Comparison of ENCODE assay signal across 8 cellular contexts in genomic region chr6:96898241-96898851, GRCh38. TPM values are rescaled to one million over a fixed set of nuclear protein-coding genes. Genes with fewer than 3 reads are reported as not detected.
DNase-seq lines count a peak whose midpoint lies in the region; ATAC-seq and TF ChIP-seq lines count a peak whose summit lies in the region.

No MANE protein-coding gene starts in this region.

- H3K9me3 ChIP-seq in HEK293 (ENCODE audit: control insufficient read depth, insufficient read depth, low read depth, low read length) (no peaks in the 10 kb centered on the region), WERI-Rb-1 (ENCODE audit: severe bottlenecking) (no peaks in the 10 kb centered on the region), gastroesophageal sphincter (no peaks in the 10 kb centered on the region)

- H3K27me3 ChIP-seq in WERI-Rb-1 (ENCODE audit: insufficient read depth, low read depth, severe bottlenecking), result no peaks in the 10 kb centered on the region
- no peaks in the 10 kb centered on the region for H3K27me3 ChIP-seq in gastroesophageal sphincter

- H3K4me1 ChIP-seq in HEK293 (ENCODE audit: control insufficient read depth, insufficient read depth, low read length), result no peaks in the 10 kb centered on the region
- peaks cover 7 to 51% (median 13%) of the 10 kb centered on the region in 3 donors for H3K4me1 ChIP-seq in gastroesophageal sphincter

- TF ChIP-seq CTCF in HEK293 (tag by site-specific recombination; IDR thresholded peaks at IDR 0.05) (no peak), WERI-Rb-1 (IDR thresholded peaks at IDR 0.05; ENCODE audit: low read depth, low read length) (no peak), gastroesophageal sphincter (IDR thresholded peaks at IDR 0.05) (no peak)

- CTCF ChIA-PET in HEK293 (lab: Yijun Ruan, JAX), result interaction anchor here (0.5 to 5.3 kb wide), 55 partner anchors 9 to 1431 kb away, joined by 3 to 76 read pairs (median 4); partner anchors contain the start of genes GPR63 and KLHL32

- H3K4me3 ChIP-seq in HEK293 (ENCODE audit: low read depth, low read length) (peak overlapping the region; percentile 92), WERI-Rb-1 (ENCODE audit: low read depth, low read length) (peak overlapping the region; percentile 69), gastroesophageal sphincter (peak overlapping the region; percentile 88 to 97)

- no peak for TF ChIP-seq POLR2A in gastroesophageal sphincter (IDR thresholded peaks at IDR 0.05)

- intact Hi-C loops in sciatic nerve (cut with DNase I), result loop anchor here (2.0 kb wide), 1 partner anchor 156 kb away; no protein-coding TSS in a partner anchor

- 1 to 2% methylated on average over 10 of the region's 10 CpGs for WGBS in gastroesophageal sphincter (ENCODE audit: low coverage in 1 of 2), 2 donors

- peak; percentile 16 to 32 for DNase-seq in AML-193 (lab: John Stamatoyannopoulos, UW)
- no peak for DNase-seq in WERI-Rb-1
- DNase-seq in sciatic nerve (ENCODE audit: low spot score), result no peak
- DNase-seq in activated gamma-delta T cell treated with Interleukin-2 at 50 U/mL for 16 hours, result no peak

- POLR2A ChIA-PET in HEK293 (lab: Yijun Ruan, JAX), result interaction anchor here (0.7 to 1.1 kb wide), 2 partner anchors 23 to 26 kb away, joined by 3 to 4 read pairs; partner anchors contain the start of gene KLHL32

- ATAC-seq in gastroesophageal sphincter (no peak), sciatic nerve (peak; percentile 44), GM21526 (IDR thresholded peaks at IDR 0.05; ENCODE audit: low FRiP score, unreplicated experiment) (no peak), HG02571 (IDR thresholded peaks at IDR 0.05; ENCODE audit: unreplicated experiment) (no peak)

- no peak for TF ChIP-seq EP300 in gastroesophageal sphincter (IDR thresholded peaks at IDR 0.05)

- H3K36me3 ChIP-seq in HEK293 (ENCODE audit: control insufficient read depth in 2 of 2, insufficient read depth in 1 of 2, low read length in 2 of 2) (peaks cover 12 to 32% of the 10 kb centered on the region in 2 experiments; a peak in 2 of 3 replicates), WERI-Rb-1 (peaks cover 26% of the 10 kb centered on the region), gastroesophageal sphincter (peaks cover 0 to 29% of the 10 kb centered on the region in 2 donors)

- H3K27ac ChIP-seq in HEK293 (ENCODE audit: extremely low read depth, low read depth, low read length) (no peak overlapping the region; the same call in 1 of the 2 replicates), WERI-Rb-1 (peak overlapping the region; percentile 66), gastroesophageal sphincter (peak overlapping the region; percentile 79 to 94 (median 90))

TF ChIP-seq in HEK293, 187 proteins besides CTCF, POLR2A, EP300 and RAD21 (continues in another document):
- TF ChIP-seq TSHZ1 (tag by site-specific recombination; IDR thresholded peaks at IDR 0.05; ENCODE audit: borderline replicate concordance) (no peak), HIC1 (tag by site-specific recombination; IDR thresholded peaks at IDR 0.05) (no peak), PRDM6 (tag by site-specific recombination; IDR thresholded peaks at IDR 0.05) (peak; percentile 12; the same call in 1 of the 2 replicates), ZNF133 (tag by site-specific recombination; IDR thresholded peaks at IDR 0.05) (no peak), BCL11B (tag by site-specific recombination; IDR thresholded peaks at IDR 0.05; ENCODE audit: low read depth) (no peak), PRDM1 (tag by site-specific recombination; IDR thresholded peaks at IDR 0.05) (peak; percentile 97), ZBTB11 (tag by site-specific recombination; conservative IDR thresholded peaks at IDR 0.05; ENCODE audit: low read depth) (peak; percentile 70; the same call in 1 of the 2 replicates), KLF8 (tag by site-specific recombination; IDR thresholded peaks at IDR 0.05) (0 out of 2 replicates have a peak, but pooled peaks have one; percentile 3), ZNF335 (tag by site-specific recombination; conservative IDR thresholded peaks at IDR 0.05) (peak; percentile 63), ZNF366 (tag by site-specific recombination; conservative IDR thresholded peaks at IDR 0.05) (0 out of 2 replicates have a peak, but pooled peaks have one; percentile 16), KLF10 (tag by site-specific recombination; IDR thresholded peaks at IDR 0.05) (no peak)

RNA-seq across cellular contexts. Expression of gene NDUFAF4, which starts 0.7 kb away (rescaled TPM):
- 10 to 100 TPM; 14.5 to 39.4 (median 27.4) TPM for total RNA-seq in gastroesophageal sphincter
- 23.3 TPM for total RNA-seq in sciatic nerve

RNA-seq across cellular contexts. Expression of gene KLHL32, which starts 26.2 kb away (rescaled TPM):
- total RNA-seq in gastroesophageal sphincter (1 to 10 TPM in 1 of 4 donors, under 1 TPM in 1, not detected in 2; 0.15 to 1.1 TPM), sciatic nerve (4.2 TPM)

Comparison
In these comparisons a context has a peak if more than half of its experiments do, and no peak if none do; other contexts are left out.
1. DNase-seq: peak in AML-193 (2 of 2); none in WERI-Rb-1 (single experiment), sciatic nerve (single experiment) and activated gamma-delta T cell treated with Interleukin-2 at 50 U/mL for 16 hours (single experiment).
2. Peak in every context shown above with its lines, with median percentiles within 50 percentile points of each other: H3K4me3 ChIP-seq.